Comparison of ENCODE assay signal across 1 cellular context in genomic region chr21:44850905-44851657, GRCh38.
A peak's percentile ranks its signal among the peaks of the same experiment; 100 is the strongest.
TF ChIP-seq lines count a peak whose summit lies in the region.

No MANE protein-coding gene starts in this region.

TF ChIP-seq in HepG2, 621 proteins besides CTCF, POLR2A, EP300 and RAD21 (continues in another document):
- TF ChIP-seq CBX5 (CRISPR knock-in tag; IDR thresholded peaks at IDR 0.05; ENCODE audit: borderline replicate concordance), result no peak
- no peak for TF ChIP-seq DNMT3B (CRISPR knock-in tag; conservative IDR thresholded peaks at IDR 0.05)
- TF ChIP-seq, protein P1, sequence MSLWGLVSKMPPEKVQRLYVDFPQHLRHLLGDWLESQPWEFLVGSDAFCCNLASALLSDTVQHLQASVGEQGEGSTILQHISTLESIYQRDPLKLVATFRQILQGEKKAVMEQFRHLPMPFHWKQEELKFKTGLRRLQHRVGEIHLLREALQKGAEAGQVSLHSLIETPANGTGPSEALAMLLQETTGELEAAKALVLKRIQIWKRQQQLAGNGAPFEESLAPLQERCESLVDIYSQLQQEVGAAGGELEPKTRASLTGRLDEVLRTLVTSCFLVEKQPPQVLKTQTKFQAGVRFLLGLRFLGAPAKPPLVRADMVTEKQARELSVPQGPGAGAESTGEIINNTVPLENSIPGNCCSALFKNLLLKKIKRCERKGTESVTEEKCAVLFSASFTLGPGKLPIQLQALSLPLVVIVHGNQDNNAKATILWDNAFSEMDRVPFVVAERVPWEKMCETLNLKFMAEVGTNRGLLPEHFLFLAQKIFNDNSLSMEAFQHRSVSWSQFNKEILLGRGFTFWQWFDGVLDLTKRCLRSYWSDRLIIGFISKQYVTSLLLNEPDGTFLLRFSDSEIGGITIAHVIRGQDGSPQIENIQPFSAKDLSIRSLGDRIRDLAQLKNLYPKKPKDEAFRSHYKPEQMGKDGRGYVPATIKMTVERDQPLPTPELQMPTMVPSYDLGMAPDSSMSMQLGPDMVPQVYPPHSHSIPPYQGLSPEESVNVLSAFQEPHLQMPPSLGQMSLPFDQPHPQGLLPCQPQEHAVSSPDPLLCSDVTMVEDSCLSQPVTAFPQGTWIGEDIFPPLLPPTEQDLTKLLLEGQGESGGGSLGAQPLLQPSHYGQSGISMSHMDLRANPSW (CRISPR knock-in tag; IDR thresholded peaks at IDR 0.05; ENCODE audit: borderline replicate concordance), result no peak
- no peak for TF ChIP-seq ZNF337 (CRISPR knock-in tag; IDR thresholded peaks at IDR 0.05; ENCODE audit: borderline replicate concordance, low read depth)
- no peak for TF ChIP-seq U2AF1 (optimal IDR thresholded peaks at IDR 0.05; ENCODE audit: low read depth, low read length)
- TF ChIP-seq ZFP1 (CRISPR knock-in tag; IDR thresholded peaks at IDR 0.05), result no peak
- TF ChIP-seq PRDM10 (CRISPR knock-in tag; IDR thresholded peaks at IDR 0.05; ENCODE audit: low read depth), result no peak
- no peak for TF ChIP-seq ZNF512 (CRISPR knock-in tag; IDR thresholded peaks at IDR 0.05)
- TF ChIP-seq USF2 (IDR thresholded peaks at IDR 0.05; ENCODE audit: low read depth, low read length), result no peak
- TF ChIP-seq USF2 (CRISPR knock-in tag; IDR thresholded peaks at IDR 0.05; ENCODE audit: borderline replicate concordance), result peak; percentile 49; the same call in 1 of the 2 replicates
- TF ChIP-seq, protein P2, sequence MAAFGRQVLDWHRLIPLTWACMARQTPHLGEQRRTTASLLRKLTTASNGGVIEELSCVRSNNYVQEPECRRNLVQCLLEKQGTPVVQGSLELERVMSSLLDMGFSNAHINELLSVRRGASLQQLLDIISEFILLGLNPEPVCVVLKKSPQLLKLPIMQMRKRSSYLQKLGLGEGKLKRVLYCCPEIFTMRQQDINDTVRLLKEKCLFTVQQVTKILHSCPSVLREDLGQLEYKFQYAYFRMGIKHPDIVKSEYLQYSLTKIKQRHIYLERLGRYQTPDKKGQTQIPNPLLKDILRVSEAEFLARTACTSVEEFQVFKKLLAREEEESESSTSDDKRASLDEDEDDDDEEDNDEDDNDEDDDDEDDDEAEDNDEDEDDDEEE (CRISPR knock-in tag; IDR thresholded peaks at IDR 0.05), result no peak
- 0 out of 2 replicates have a peak, but pooled peaks have one; percentile 35 for TF ChIP-seq SALL1 (CRISPR knock-in tag; IDR thresholded peaks at IDR 0.05)
- TF ChIP-seq ARID4A (CRISPR knock-in tag; IDR thresholded peaks at IDR 0.05; ENCODE audit: borderline replicate concordance), result peak; percentile 50; the same call in 1 of the 2 replicates
- TF ChIP-seq, protein P3, sequence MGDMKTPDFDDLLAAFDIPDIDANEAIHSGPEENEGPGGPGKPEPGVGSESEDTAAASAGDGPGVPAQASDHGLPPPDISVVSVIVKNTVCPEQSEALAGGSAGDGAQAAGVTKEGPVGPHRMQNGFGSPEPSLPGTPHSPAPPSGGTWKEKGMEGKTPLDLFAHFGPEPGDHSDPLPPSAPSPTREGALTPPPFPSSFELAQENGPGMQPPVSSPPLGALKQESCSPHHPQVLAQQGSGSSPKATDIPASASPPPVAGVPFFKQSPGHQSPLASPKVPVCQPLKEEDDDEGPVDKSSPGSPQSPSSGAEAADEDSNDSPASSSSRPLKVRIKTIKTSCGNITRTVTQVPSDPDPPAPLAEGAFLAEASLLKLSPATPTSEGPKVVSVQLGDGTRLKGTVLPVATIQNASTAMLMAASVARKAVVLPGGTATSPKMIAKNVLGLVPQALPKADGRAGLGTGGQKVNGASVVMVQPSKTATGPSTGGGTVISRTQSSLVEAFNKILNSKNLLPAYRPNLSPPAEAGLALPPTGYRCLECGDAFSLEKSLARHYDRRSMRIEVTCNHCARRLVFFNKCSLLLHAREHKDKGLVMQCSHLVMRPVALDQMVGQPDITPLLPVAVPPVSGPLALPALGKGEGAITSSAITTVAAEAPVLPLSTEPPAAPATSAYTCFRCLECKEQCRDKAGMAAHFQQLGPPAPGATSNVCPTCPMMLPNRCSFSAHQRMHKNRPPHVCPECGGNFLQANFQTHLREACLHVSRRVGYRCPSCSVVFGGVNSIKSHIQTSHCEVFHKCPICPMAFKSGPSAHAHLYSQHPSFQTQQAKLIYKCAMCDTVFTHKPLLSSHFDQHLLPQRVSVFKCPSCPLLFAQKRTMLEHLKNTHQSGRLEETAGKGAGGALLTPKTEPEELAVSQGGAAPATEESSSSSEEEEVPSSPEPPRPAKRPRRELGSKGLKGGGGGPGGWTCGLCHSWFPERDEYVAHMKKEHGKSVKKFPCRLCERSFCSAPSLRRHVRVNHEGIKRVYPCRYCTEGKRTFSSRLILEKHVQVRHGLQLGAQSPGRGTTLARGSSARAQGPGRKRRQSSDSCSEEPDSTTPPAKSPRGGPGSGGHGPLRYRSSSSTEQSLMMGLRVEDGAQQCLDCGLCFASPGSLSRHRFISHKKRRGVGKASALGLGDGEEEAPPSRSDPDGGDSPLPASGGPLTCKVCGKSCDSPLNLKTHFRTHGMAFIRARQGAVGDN (CRISPR knock-in tag; IDR thresholded peaks at IDR 0.05), result peak; percentile 77
- TF ChIP-seq HNF4A (CRISPR knock-in tag; IDR thresholded peaks at IDR 0.05), result peak; percentile 46
- TF ChIP-seq AGO2 (optimal IDR thresholded peaks at IDR 0.05; ENCODE audit: low read depth, low read length), result peak; percentile 41
- peak; percentile 95 for TF ChIP-seq ZBTB38 (CRISPR knock-in tag; IDR thresholded peaks at IDR 0.05)
- TF ChIP-seq ZNF746 (CRISPR knock-in tag; IDR thresholded peaks at IDR 0.05), result no peak
- TF ChIP-seq CAMTA2 (CRISPR knock-in tag; IDR thresholded peaks at IDR 0.05; ENCODE audit: borderline replicate concordance), result no peak
- no peak for TF ChIP-seq ZFP36L2 (CRISPR knock-in tag; IDR thresholded peaks at IDR 0.05)
- TF ChIP-seq, protein P4, sequence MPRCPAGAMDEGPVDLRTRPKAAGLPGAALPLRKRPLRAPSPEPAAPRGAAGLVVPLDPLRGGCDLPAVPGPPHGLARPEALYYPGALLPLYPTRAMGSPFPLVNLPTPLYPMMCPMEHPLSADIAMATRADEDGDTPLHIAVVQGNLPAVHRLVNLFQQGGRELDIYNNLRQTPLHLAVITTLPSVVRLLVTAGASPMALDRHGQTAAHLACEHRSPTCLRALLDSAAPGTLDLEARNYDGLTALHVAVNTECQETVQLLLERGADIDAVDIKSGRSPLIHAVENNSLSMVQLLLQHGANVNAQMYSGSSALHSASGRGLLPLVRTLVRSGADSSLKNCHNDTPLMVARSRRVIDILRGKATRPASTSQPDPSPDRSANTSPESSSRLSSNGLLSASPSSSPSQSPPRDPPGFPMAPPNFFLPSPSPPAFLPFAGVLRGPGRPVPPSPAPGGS (CRISPR knock-in tag; IDR thresholded peaks at IDR 0.05), result no peak
- TF ChIP-seq MNT (IDR thresholded peaks at IDR 0.05), result no peak
- TF ChIP-seq ZNF576 (CRISPR knock-in tag; IDR thresholded peaks at IDR 0.05), result no peak
- no peak; the same call in 1 of the 2 replicates for TF ChIP-seq ETV5 (CRISPR knock-in tag; IDR thresholded peaks at IDR 0.05; ENCODE audit: borderline replicate concordance)
- TF ChIP-seq NFE2L2 (IDR thresholded peaks at IDR 0.05; ENCODE audit: low read length), result no peak
